In genomic region chr21:38945536-38946245, GRCh38 we compare ENCODE assay signal across 18 cellular contexts.
DNase-seq lines count a peak whose midpoint lies in the region; ATAC-seq, FAIRE-seq and TF ChIP-seq lines count a peak whose summit lies in the region.
"Had no signal": no experiment of that assay in that cellular context is flagged by ENCODE, and none has a peak within 500 bp of the region (broad histone marks: within the 10 kb centered on the region; RNA-seq: fewer than 3 reads in every experiment).

No MANE protein-coding gene starts in this region.

- H3K4me2 ChIP-seq in astrocyte (ENCODE audit: low read length) = peak overlapping the region; percentile 51
- H3K4me2 ChIP-seq: A549 had no signal

- intact Hi-C loops in transverse colon (cut with DNase I; ENCODE audit: low total_unique reads) = no loop called here

- no peak for ATAC-seq in stimulated activated naive CD8-positive, alpha-beta T cell treated with anti-CD3 and anti-CD28 coated beads, Interleukin-15, amount 100 ng/mL, for 72 hours
- ATAC-seq: A549, HCT116 had no signal

- H3K36me3 Mint-ChIP-seq in astrocyte (ENCODE audit: low read depth, unreplicated experiment) = no peaks in the 10 kb centered on the region
- no peaks in the 10 kb centered on the region for H3K36me3 Mint-ChIP-seq in mesothelial cell of epicardium

- FAIRE-seq in astrocyte (lab: Jason Lieb, UNC) = no peak
- FAIRE-seq: A549, bronchial epithelial cell had no signal

- H3K27ac Mint-ChIP-seq in astrocyte (ENCODE audit: unreplicated experiment) = peak overlapping the region; percentile 26
- H3K27ac Mint-ChIP-seq in stimulated activated naive CD8-positive, alpha-beta T cell treated with anti-CD3 and anti-CD28 coated beads, Interleukin-15, amount 100 ng/mL, for 72 hours = no peak overlapping the region
- H3K27ac Mint-ChIP-seq in mesothelial cell of epicardium = no peak overlapping the region
- H3K27ac Mint-ChIP-seq: activated T-helper 2 cell treated with anti-CD3 and anti-CD28 coated beads, Interferon-gamma antibody, Interleukin-2, Interleukin-4, amounts not matched to agents 10 μg/mL and 5 μg/mL and 100 μg/mL, durations not matched to agents 14 hours and 24 hours and 36 hours had no signal

- H3K4me3 ChIP-seq in astrocyte (ENCODE audit: insufficient read depth, low read depth, low read length) = no peak overlapping the region
- peak overlapping the region; percentile 34 for H3K4me3 ChIP-seq in iPS-18a (ENCODE audit: low read length)
- no peak overlapping the region for H3K4me3 ChIP-seq in transverse colon
- H3K4me3 ChIP-seq: A549, thoracic aorta had no signal

- no peak for TF ChIP-seq POLR2A in transverse colon (IDR thresholded peaks at IDR 0.05)

- H3K27me3 ChIP-seq in astrocyte (ENCODE audit: insufficient read depth, low read length) = peaks cover 7% of the 10 kb centered on the region
- H3K27me3 ChIP-seq in iPS-18a (ENCODE audit: control insufficient read depth, insufficient read depth, low read length) = peaks cover 13% of the 10 kb centered on the region
- H3K27me3 ChIP-seq in transverse colon = no peaks in the 10 kb centered on the region

- WGBS in transverse colon (ENCODE audit: low coverage in 1 of 2), 2 donors = 77 to 83% methylated on average over 16 to 17 of the region's 17 CpGs

- TF ChIP-seq CTCF in astrocyte (IDR thresholded peaks at IDR 0.05; ENCODE audit: insufficient read depth, low read depth, low read length) (no peak), transverse colon (IDR thresholded peaks at IDR 0.05) (no peak), mesothelial cell of epicardium (IDR thresholded peaks at IDR 0.05; ENCODE audit: unreplicated experiment) (no peak)

- no peak overlapping the region for H2AFZ ChIP-seq in astrocyte (ENCODE audit: low read depth, low read length)

- H3K4me1 Mint-ChIP-seq in astrocyte (ENCODE audit: low read depth, unreplicated experiment) = no peaks in the 10 kb centered on the region
- H3K4me1 Mint-ChIP-seq in stimulated activated naive CD8-positive, alpha-beta T cell treated with anti-CD3 and anti-CD28 coated beads, Interleukin-15, amount 100 ng/mL, for 72 hours = no peaks in the 10 kb centered on the region
- no peaks in the 10 kb centered on the region for H3K4me1 Mint-ChIP-seq in mesothelial cell of epicardium

- H3K4me1 ChIP-seq in astrocyte (ENCODE audit: insufficient read depth, low read length) (peaks cover 7% of the 10 kb centered on the region), iPS-18a (ENCODE audit: control insufficient read depth, low read depth, low read length) (peaks cover 24% of the 10 kb centered on the region), transverse colon (peaks cover 0 to 5% (median 0%) of the 10 kb centered on the region in 4 donors)

- H3K36me3 ChIP-seq in astrocyte (ENCODE audit: insufficient read depth, low read length) (no peaks in the 10 kb centered on the region), iPS-18a (ENCODE audit: control insufficient read depth, low read depth, low read length) (no peaks in the 10 kb centered on the region), transverse colon (no peaks in the 10 kb centered on the region)
- H3K36me3 ChIP-seq: thoracic aorta had no signal

- in situ Hi-C loops in transverse colon (cut with MboI; ENCODE audit: low pct_ligation_motif_present in 1 of 4, low pct_unique_long_range_greater_than_20kb in 1 of 4, low sequenced_read_pairs in 3 of 4) = no loop called here

- H3K9me3 Mint-ChIP-seq in astrocyte (ENCODE audit: unreplicated experiment) (peaks cover 4% of the 10 kb centered on the region), mesothelial cell of epicardium (peaks cover 17% of the 10 kb centered on the region)
- H3K9me3 Mint-ChIP-seq in stimulated activated naive CD8-positive, alpha-beta T cell treated with anti-CD3 and anti-CD28 coated beads, Interleukin-15, amount 100 ng/mL, for 72 hours = peaks cover 6 to 9% of the 10 kb centered on the region in 2 donors

- H3K27ac ChIP-seq in astrocyte (ENCODE audit: low read depth, low read length) (no peak overlapping the region), iPS-18a (ENCODE audit: low read length) (no peak overlapping the region), transverse colon (peak overlapping the region; percentile 5 to 28 (median 10))
- H3K27ac ChIP-seq: A549, thoracic aorta had no signal

- DNase-seq in NCI-H345 (lab: John Stamatoyannopoulos, UW) (peak; percentile 24), NCI-H345 treated with DMSO at 0.1 percent for 48 hours (lab: John Stamatoyannopoulos, UW; ENCODE audit: unreplicated experiment) (no peak), astrocyte (ENCODE audit: low read depth) (peak; percentile 30), transverse colon (no peak), activated T-cell treated with anti-CD3 and anti-CD28 coated beads for 4 hours (no peak), mesothelial cell of epicardium (ENCODE audit: low spot score in 2 of 2, unreplicated experiment in 2 of 2) (no peak)
- DNase-seq in stimulated activated naive CD8-positive, alpha-beta T cell treated with anti-CD3 and anti-CD28 coated beads, Interleukin-15, amount 100 ng/mL, for 72 hours = no peak
- DNase-seq: activated CD4-positive, alpha-beta T cell treated with anti-CD3 and anti-CD28 coated beads, Interleukin-2, amount 50 U/mL, for 48 hours; head of caudate nucleus; NCI-H82; SHP77 treated with DMSO at 0.1 percent for 48 hours; T1000 had no signal

- H3K9me3 ChIP-seq in astrocyte (ENCODE audit: insufficient read depth, low read depth, low read length) = no peaks in the 10 kb centered on the region
- H3K9me3 ChIP-seq in iPS-18a (ENCODE audit: control insufficient read depth, low read depth, low read length) = no peaks in the 10 kb centered on the region
- H3K9me3 ChIP-seq in transverse colon = peaks cover 0 to 2% of the 10 kb centered on the region in 2 donors
- H3K9me3 ChIP-seq: thoracic aorta had no signal

- H4K20me1 ChIP-seq in astrocyte (ENCODE audit: insufficient read depth, low read length) = no peaks in the 10 kb centered on the region

- no peaks in the 10 kb centered on the region for H3K79me2 ChIP-seq in astrocyte (ENCODE audit: insufficient read depth, low read length)

- H3K27me3 Mint-ChIP-seq in astrocyte (ENCODE audit: low read depth, unreplicated experiment) (peaks cover 18% of the 10 kb centered on the region), mesothelial cell of epicardium (ENCODE audit: low read depth) (peaks cover 16% of the 10 kb centered on the region)
- H3K27me3 Mint-ChIP-seq in stimulated activated naive CD8-positive, alpha-beta T cell treated with anti-CD3 and anti-CD28 coated beads, Interleukin-15, amount 100 ng/mL, for 72 hours = no peaks in the 10 kb centered on the region

- H3K9ac ChIP-seq in astrocyte (ENCODE audit: low read length) = no peak overlapping the region
- H3K9ac ChIP-seq in iPS-18a (ENCODE audit: low read length) = no peak overlapping the region

- no peak for TF ChIP-seq EP300 in transverse colon (IDR thresholded peaks at IDR 0.05; ENCODE audit: low read depth)

- H3K4me3 Mint-ChIP-seq in astrocyte (ENCODE audit: unreplicated experiment) (no peak overlapping the region), mesothelial cell of epicardium (no peak overlapping the region)
- H3K4me3 Mint-ChIP-seq in stimulated activated naive CD8-positive, alpha-beta T cell treated with anti-CD3 and anti-CD28 coated beads, Interleukin-15, amount 100 ng/mL, for 72 hours = no peak overlapping the region

Comparison
In these comparisons a context has a peak if more than half of its experiments do, and no peak if none do; other contexts are left out.
1. DNase-seq: peak in NCI-H345 (single experiment) and astrocyte (single experiment); none in NCI-H345 treated with DMSO at 0.1 percent for 48 hours (single experiment), transverse colon (single experiment), activated T-cell treated with anti-CD3 and anti-CD28 coated beads for 4 hours (single experiment), stimulated activated naive CD8-positive, alpha-beta T cell treated with anti-CD3 and anti-CD28 coated beads, Interleukin-15, amount 100 ng/mL, for 72 hours (0 of 2) and mesothelial cell of epicardium (0 of 2).
2. H3K27ac ChIP-seq: peak in transverse colon (4 of 4); none in astrocyte (single experiment) and iPS-18a (single experiment).